Comparison of ENCODE assay signal across 8 cellular contexts in the genomic region with DNA sequence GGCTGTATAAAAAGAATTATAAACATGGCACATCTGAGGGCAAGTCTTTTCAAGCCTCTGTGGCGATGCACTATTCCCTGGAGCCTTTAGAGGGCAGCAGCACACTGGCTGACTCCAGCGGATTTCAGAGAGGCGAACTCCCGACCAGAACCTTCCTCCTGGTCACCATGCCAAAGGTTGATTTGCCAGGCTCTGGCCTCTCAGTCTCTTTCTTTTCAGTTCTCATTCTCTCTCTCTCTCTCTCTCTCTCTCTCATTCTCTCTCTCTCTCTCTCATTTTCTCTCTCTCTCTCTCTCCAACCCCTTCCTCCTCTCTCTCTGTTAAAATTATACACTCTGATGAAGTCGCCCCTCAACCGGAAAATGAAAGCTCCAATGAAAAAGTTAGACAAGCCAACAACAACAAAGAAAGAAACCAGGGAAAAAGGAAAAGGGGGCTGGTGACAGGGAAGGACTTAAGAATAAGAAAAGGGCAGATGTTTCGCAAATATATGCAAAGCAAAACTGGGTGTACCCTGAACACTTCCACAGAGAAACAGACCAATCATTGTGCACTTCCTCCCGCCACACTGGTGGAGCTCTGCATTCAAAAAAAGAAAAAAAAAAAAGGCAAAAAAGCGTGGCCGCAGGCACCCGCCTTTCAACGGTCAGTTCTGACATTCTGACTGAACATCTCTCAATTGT.
A peak's percentile ranks its signal among the peaks of the same experiment; 100 is the strongest.
DNase-seq lines count a peak whose midpoint lies in the region; ATAC-seq and TF ChIP-seq lines count a peak whose summit lies in the region.

No MANE protein-coding gene starts in this region.

- H3K9me2 ChIP-seq in PC-9 (ENCODE audit: insufficient read depth): peaks cover 2% of the 10 kb centered on the region; the same call in 1 of the 2 replicates

- intact Hi-C loops in PC-9 (cut with micrococcal nuclease; ENCODE audit: unreplicated experiment): loop anchor here (1.0 to 5.0 kb wide), 4 partner anchors 708 to 1431 kb away; no protein-coding TSS in a partner anchor

- POLR2A ChIA-PET in PC-9 (lab: Charles Lee; ENCODE audit: unreplicated experiment): no interaction called here

- H3K36me3 Mint-ChIP-seq in nephron (ENCODE audit: low read depth): peaks cover 10% of the 10 kb centered on the region

- no peaks in the 10 kb centered on the region for H3K79me2 ChIP-seq in PC-9 (ENCODE audit: low read depth)

- no TSS peak for BruUV-seq in PC-9 (replicated peaks; lab: Mats Ljungman, UMichigan)

- H3F3A ChIP-seq in PC-9 (ENCODE audit: insufficient read depth, low read depth): no peaks in the 10 kb centered on the region

- peaks cover 15% of the 10 kb centered on the region for H3K4me1 Mint-ChIP-seq in nephron

- H3K27ac ChIP-seq in PC-9: no peak overlapping the region

- no peaks in the 10 kb centered on the region; the same call in 1 of the 2 replicates for H3K36me3 ChIP-seq in PC-9 (ENCODE audit: low read depth)

- H3K9me3 ChIP-seq in PC-9 (ENCODE audit: insufficient read depth, low read depth): no peaks in the 10 kb centered on the region

- no peaks in the 10 kb centered on the region; the same call in 1 of the 2 replicates for H3K4me1 ChIP-seq in PC-9 (replicated peaks; ENCODE audit: insufficient read depth)

- 0 out of 2 replicates have a peak overlapping the region, but pooled peaks have one; percentile 63 for H2AFZ ChIP-seq in PC-9

- peak overlapping the region in 2 of 3 experiments; percentile 27 to 78 for H3K4me3 Mint-ChIP-seq in nephron

- H3K27me3 Mint-ChIP-seq in nephron (ENCODE audit: low read depth): no peaks in the 10 kb centered on the region

- H3K9me3 Mint-ChIP-seq in nephron: no peaks in the 10 kb centered on the region

- H3K27ac Mint-ChIP-seq in nephron: no peak overlapping the region

- H3K4me3 ChIP-seq in PC-9: no peak overlapping the region
- H3K4me3 ChIP-seq in fibroblast of mammary gland (ENCODE audit: control insufficient read depth, low read depth, low read length): peak overlapping the region; percentile 23

- H4K20me1 ChIP-seq in PC-9 (ENCODE audit: insufficient read depth): no peaks in the 10 kb centered on the region

- DNase-seq in COLO829 (ENCODE audit: low spot score) (peak; percentile 91), HS-27A (ENCODE audit: low read depth) (peak; percentile 65), PC-9 (peak; percentile 38 to 65), activated T-helper 1 cell treated with Interleukin-2 at 50 U/mL for 16 hours (ENCODE audit: low read depth) (peak; percentile 25), fibroblast of mammary gland (ENCODE audit: low read depth) (peak; percentile 91)
- DNase-seq in stimulated activated naive CD4-positive, alpha-beta T cell (lab: John Stamatoyannopoulos, UW): peak; percentile 9 to 51 (median 22)

- peak; percentile 67 for ATAC-seq in GM19438 (IDR thresholded peaks at IDR 0.05; ENCODE audit: low read depth, unreplicated experiment)

- CTCF ChIA-PET in PC-9 (lab: Charles Lee): interaction anchor here (0.6 to 0.7 kb wide), 6 partner anchors 16 to 1424 kb away, joined by 3 to 6 read pairs (median 4); no protein-coding TSS in a partner anchor

- peak overlapping the region; percentile 30; the same call in 1 of the 2 replicates for H3K4me2 ChIP-seq in PC-9

- TF ChIP-seq CTCF in PC-9 (conservative IDR thresholded peaks at IDR 0.05) (peak; percentile 93), fibroblast of mammary gland (conservative IDR thresholded peaks at IDR 0.05; ENCODE audit: control insufficient read depth, insufficient read depth, low read depth, low read length) (peak; percentile 99), nephron (IDR thresholded peaks at IDR 0.05; ENCODE audit: unreplicated experiment in 3 of 3) (peak; percentile 89 to 97 (median 91))

- no peaks in the 10 kb centered on the region for H3K27me3 ChIP-seq in PC-9 (ENCODE audit: insufficient read depth, low read depth)

Comparison
In these comparisons a context has a peak if more than half of its experiments do, and no peak if none do; other contexts are left out.
1. DNase-seq: peak in every context shown above with its lines; median percentile 91 in COLO829; 91 in fibroblast of mammary gland; 65 in HS-27A; 52 in PC-9; 25 in activated T-helper 1 cell treated with Interleukin-2 at 50 U/mL for 16 hours; 22 in stimulated activated naive CD4-positive, alpha-beta T cell.